ENCODE assay signal across 13 cellular contexts in genomic region chr1:247742215-247742760, GRCh38. TPM values are rescaled to one million over a fixed set of nuclear protein-coding genes. Genes with fewer than 3 reads are reported as not detected.
"Had no signal": no experiment of that assay in that cellular context is flagged by ENCODE, and none has a peak within 500 bp of the region (broad histone marks: within the 10 kb centered on the region; RNA-seq: fewer than 3 reads in every experiment).

No MANE protein-coding gene starts in this region.

RNA-seq across cellular contexts. Expression of gene OR14K1, which starts 3.9 kb away (rescaled TPM):
- total RNA-seq: gastroesophageal sphincter; heart right ventricle; liver; mesenteric fat pad; naive thymus-derived CD8-positive, alpha-beta T cell; ovary; psoas muscle; smooth muscle cell had no signal
- polyA plus RNA-seq: aorta; heart right ventricle; immature natural killer cell; liver; naive thymus-derived CD8-positive, alpha-beta T cell; ovary; psoas muscle; smooth muscle cell had no signal

RNA-seq across cellular contexts. Expression of gene OR14A2, which starts 5.7 kb away (rescaled TPM):
- total RNA-seq: aorta; dorsolateral prefrontal cortex; gastroesophageal sphincter; heart right ventricle; liver; mesenteric fat pad; naive thymus-derived CD8-positive, alpha-beta T cell; ovary; psoas muscle; smooth muscle cell; suprapubic skin; transverse colon had no signal
- polyA plus RNA-seq: aorta; heart right ventricle; immature natural killer cell; liver; naive thymus-derived CD8-positive, alpha-beta T cell; ovary; psoas muscle; smooth muscle cell had no signal

RNA-seq across cellular contexts. Expression of gene OR1C1, which starts 18.1 kb away (rescaled TPM):
- total RNA-seq: aorta; dorsolateral prefrontal cortex; gastroesophageal sphincter; heart right ventricle; liver; mesenteric fat pad; naive thymus-derived CD8-positive, alpha-beta T cell; ovary; psoas muscle; smooth muscle cell; suprapubic skin; transverse colon had no signal
- polyA plus RNA-seq: aorta; heart right ventricle; immature natural killer cell; liver; naive thymus-derived CD8-positive, alpha-beta T cell; ovary; psoas muscle; smooth muscle cell had no signal

RNA-seq across cellular contexts. Expression of gene OR6F1, which starts 25.8 kb away (rescaled TPM):
- total RNA-seq: aorta; dorsolateral prefrontal cortex; gastroesophageal sphincter; heart right ventricle; liver; mesenteric fat pad; naive thymus-derived CD8-positive, alpha-beta T cell; ovary; psoas muscle; smooth muscle cell; suprapubic skin; transverse colon had no signal
- polyA plus RNA-seq: aorta; heart right ventricle; immature natural killer cell; liver; naive thymus-derived CD8-positive, alpha-beta T cell; ovary; psoas muscle; smooth muscle cell had no signal
